20 cellular contexts compared by ENCODE assay signal in the genomic region with DNA sequence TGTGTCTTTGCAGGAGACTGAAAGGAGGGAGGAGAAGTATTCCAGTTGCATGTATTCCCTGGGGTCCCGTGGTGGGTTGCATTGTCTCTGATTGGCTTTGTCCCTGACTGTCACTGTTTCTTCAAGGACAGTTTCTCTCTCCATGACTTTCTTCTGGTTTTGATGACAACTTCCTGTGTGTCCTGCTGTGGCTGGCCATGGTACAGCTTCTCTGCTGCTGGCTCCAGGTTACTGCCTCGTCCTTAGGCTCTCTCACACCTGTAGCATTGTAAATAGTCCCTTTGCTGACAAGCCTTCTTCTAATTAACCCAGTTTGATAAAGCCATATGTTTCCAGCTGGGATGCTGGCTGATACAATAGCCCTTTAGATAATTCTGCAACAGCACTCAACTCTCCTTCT.
A peak's percentile ranks its signal among the peaks of the same experiment; 100 is the strongest.
DNase-seq lines count a peak whose midpoint lies in the region; TF ChIP-seq lines count a peak whose summit lies in the region.
"Had no signal": no experiment of that assay in that cellular context is flagged by ENCODE, and none has a peak within 500 bp of the region (broad histone marks: within the 10 kb centered on the region; RNA-seq: fewer than 3 reads in every experiment).

No MANE protein-coding gene starts in this region.

- no peak overlapping the region for H3K4me3 ChIP-seq in BLaER1 treated with 17β-estradiol and CSF1 and Interleukin-3, amounts not matched to agents 10 nM and 100 nM
- H3K4me3 ChIP-seq in Loucy (ENCODE audit: low read length, poor library complexity, severe bottlenecking) (no peak overlapping the region), parathyroid adenoma (ENCODE audit: low read depth, low read length) (no peak overlapping the region), adrenal gland (no peak overlapping the region)
- H3K4me3 ChIP-seq: Peyer's patch, SK-N-MC had no signal

- peaks cover 0 to 16% (median 8%) of the 10 kb centered on the region in 10 experiments; a peak in 13 of 20 replicates for H3K4me1 ChIP-seq in BLaER1 treated with 17β-estradiol and CSF1 and Interleukin-3, amounts not matched to agents 10 nM and 100 nM
- H3K4me1 ChIP-seq in Loucy (ENCODE audit: insufficient read depth, low read length, poor library complexity, severe bottlenecking) (peaks cover 58% of the 10 kb centered on the region), parathyroid adenoma (peaks cover 36% of the 10 kb centered on the region), adrenal gland (replicated peaks in 1 of 2) (peaks cover 0 to 4% of the 10 kb centered on the region in 2 donors)

- no peak overlapping the region for H3K27ac ChIP-seq in BLaER1 treated with 17β-estradiol and CSF1 and Interleukin-3, amounts not matched to agents 10 nM and 100 nM
- H3K27ac ChIP-seq in parathyroid adenoma (peak overlapping the region; percentile 33), adrenal gland (no peak overlapping the region)
- H3K27ac ChIP-seq: Peyer's patch, SK-N-MC had no signal

- peak overlapping the region in 7 of 11 experiments; percentile 8 to 42 (median 28); a peak in 8 of 22 replicates for H3K4me2 ChIP-seq in BLaER1 treated with 17β-estradiol and CSF1 and Interleukin-3, amounts not matched to agents 10 nM and 100 nM
- H3K4me2 ChIP-seq in Loucy (ENCODE audit: low read depth, low read length, poor library complexity, severe bottlenecking) (no peak overlapping the region), parathyroid adenoma (ENCODE audit: low read length) (no peak overlapping the region)

- H3F3A ChIP-seq in Loucy (ENCODE audit: low read depth), result no peaks in the 10 kb centered on the region

- DNase-seq in ecto neural progenitor cell (ENCODE audit: low spot score), result peak; percentile 0
- no peak for DNase-seq in adrenal gland
- no peak for DNase-seq in NCI-H510A (lab: John Stamatoyannopoulos, UW)
- no peak for DNase-seq in erythroblast (lab: John Stamatoyannopoulos, UW)
- DNase-seq: DMS153, DND-41, NCI-H1092 treated with DMSO at 0.1 percent for 48 hours, NCI-H1436, NCI-H187, NCI-H2081 treated with DMSO at 0.1 percent for 48 hours, NCI-H2171, NCI-H446, NCI-H526 treated with DMSO at 0.1 percent for 48 hours, OCI-M1, Peyer's patch, SHP77 treated with DMSO at 0.1 percent for 48 hours had no signal

- H3K27me3 ChIP-seq in BLaER1 treated with 17β-estradiol and CSF1 and Interleukin-3, amounts not matched to agents 10 nM and 100 nM, result no peaks in the 10 kb centered on the region
- no peaks in the 10 kb centered on the region for H3K27me3 ChIP-seq in Loucy (ENCODE audit: insufficient read depth, low read length, poor library complexity, severe bottlenecking)
- no peaks in the 10 kb centered on the region for H3K27me3 ChIP-seq in parathyroid adenoma (ENCODE audit: control insufficient read depth, insufficient read depth, low read length)
- no peaks in the 10 kb centered on the region for H3K27me3 ChIP-seq in adrenal gland
- H3K27me3 ChIP-seq: Peyer's patch had no signal

- intact Hi-C loops in adrenal gland (cut with DNase I), result no loop called here

- H3K36me3 ChIP-seq in BLaER1 treated with 17β-estradiol and CSF1 and Interleukin-3, amounts not matched to agents 10 nM and 100 nM, result no peaks in the 10 kb centered on the region
- H3K36me3 ChIP-seq in Loucy (ENCODE audit: insufficient read depth, low read length) (no peaks in the 10 kb centered on the region), parathyroid adenoma (ENCODE audit: control insufficient read depth, insufficient read depth, low read length) (no peaks in the 10 kb centered on the region), adrenal gland (replicated peaks in 1 of 2) (no peaks in the 10 kb centered on the region)
- H3K36me3 ChIP-seq: Peyer's patch had no signal

- H4K20me1 ChIP-seq in BLaER1 treated with 17β-estradiol and CSF1 and Interleukin-3, amounts not matched to agents 10 nM and 100 nM, result no peaks in the 10 kb centered on the region
- no peaks in the 10 kb centered on the region for H4K20me1 ChIP-seq in Loucy (ENCODE audit: insufficient read depth, low read length, poor library complexity, severe bottlenecking)

- 82 to 97% (median 88%) methylated on average over 2 of the region's 2 CpGs for WGBS in adrenal gland, 4 donors

- no peak for TF ChIP-seq POLR2A in adrenal gland (IDR thresholded peaks at IDR 0.05)
- TF ChIP-seq POLR2A in erythroblast (IDR thresholded peaks at IDR 0.05; ENCODE audit: low read length), result no peak

- H3K9ac ChIP-seq in BLaER1 treated with 17β-estradiol and CSF1 and Interleukin-3, amounts not matched to agents 10 nM and 100 nM, result no peak overlapping the region
- H3K9ac ChIP-seq in Loucy (ENCODE audit: low read depth, low read length, poor library complexity, severe bottlenecking) (no peak overlapping the region), parathyroid adenoma (no peak overlapping the region)

- H3K9me3 ChIP-seq in BLaER1 treated with 17β-estradiol and CSF1 and Interleukin-3, amounts not matched to agents 10 nM and 100 nM (replicated peaks in 1 of 11), result no peaks in the 10 kb centered on the region
- no peaks in the 10 kb centered on the region for H3K9me3 ChIP-seq in Loucy (ENCODE audit: insufficient read depth, low read depth, low read length)
- no peaks in the 10 kb centered on the region for H3K9me3 ChIP-seq in parathyroid adenoma (ENCODE audit: control insufficient read depth, low read length)
- no peaks in the 10 kb centered on the region for H3K9me3 ChIP-seq in adrenal gland (replicated peaks in 1 of 3)
- H3K9me3 ChIP-seq: Peyer's patch had no signal

- H2AFZ ChIP-seq in Loucy (ENCODE audit: low read length) (peak overlapping the region; percentile 57), parathyroid adenoma (peak overlapping the region; percentile 57)

- no peaks in the 10 kb centered on the region for H3K9me2 ChIP-seq in Loucy (replicated peaks; ENCODE audit: low read depth, low read length)

- TF ChIP-seq CTCF in Loucy (conservative IDR thresholded peaks at IDR 0.05; ENCODE audit: low read length), result no peak
- no peak for TF ChIP-seq CTCF in parathyroid adenoma (IDR thresholded peaks at IDR 0.05)
- no peak for TF ChIP-seq CTCF in adrenal gland (IDR thresholded peaks at IDR 0.05)

- H3K79me2 ChIP-seq in Loucy (ENCODE audit: insufficient read depth, low read length), result no peaks in the 10 kb centered on the region
- no peaks in the 10 kb centered on the region for H3K79me2 ChIP-seq in parathyroid adenoma

Comparison
In these comparisons a context has a peak if more than half of its experiments do, and no peak if none do; other contexts are left out.
1. H3K4me2 ChIP-seq: peak in BLaER1 treated with 17β-estradiol and CSF1 and Interleukin-3, amounts not matched to agents 10 nM and 100 nM (7 of 11); none in Loucy (single experiment) and parathyroid adenoma (single experiment).